ENCODE assay signal across 7 cellular contexts in the genomic region with DNA sequence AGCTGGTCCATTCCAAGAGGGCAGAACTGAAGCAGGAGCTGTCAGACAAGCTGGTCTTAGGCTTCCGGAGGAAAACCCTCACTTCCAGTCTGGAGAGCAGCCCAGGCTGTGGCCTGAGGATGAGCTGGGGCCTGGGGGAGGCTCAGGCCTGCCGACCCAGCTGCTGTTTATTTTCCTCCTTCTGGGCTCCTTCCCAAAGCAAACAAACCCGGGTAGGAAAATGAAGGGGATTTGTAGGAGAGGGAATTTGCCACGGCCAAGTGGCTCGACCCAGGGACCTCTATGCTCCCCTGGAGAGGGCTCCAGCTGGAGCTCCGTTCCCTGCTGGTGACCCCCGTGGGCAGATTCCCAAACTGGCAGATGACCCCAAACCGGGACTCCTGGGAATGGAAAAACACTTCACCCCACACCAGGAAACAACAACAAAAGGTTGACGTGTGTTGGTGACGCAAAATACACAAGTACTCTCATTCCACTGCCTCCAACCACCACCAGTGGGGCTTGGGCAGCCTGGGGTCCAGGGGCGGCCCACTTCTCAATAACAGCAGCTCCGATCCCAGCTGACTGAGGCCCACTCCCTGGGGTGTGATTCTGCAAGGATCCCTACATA. TPM values are rescaled to one million over a fixed set of nuclear protein-coding genes. Genes with fewer than 3 reads are reported as not detected.
DNase-seq lines count a peak whose midpoint lies in the region; ATAC-seq and TF ChIP-seq lines count a peak whose summit lies in the region.

No MANE protein-coding gene starts in this region.

- H3K27ac Mint-ChIP-seq in activated T-helper 17 cell treated with anti-CD3 and anti-CD28 coated beads, Interleukin-2, amount 50 U/mL, for 72 hours, result no peak overlapping the region

- H3K27me3 ChIP-seq in adrenal gland (no peaks in the 10 kb centered on the region), skeletal muscle satellite cell (ENCODE audit: control insufficient read depth, insufficient read depth, low read length) (peaks cover 7% of the 10 kb centered on the region)

- no peaks in the 10 kb centered on the region for H3K36me3 Mint-ChIP-seq in activated T-helper 17 cell treated with anti-CD3 and anti-CD28 coated beads, Interleukin-2, amount 50 U/mL, for 72 hours (ENCODE audit: low read depth)

- peaks cover 17% of the 10 kb centered on the region for H3K27me3 Mint-ChIP-seq in activated T-helper 17 cell treated with anti-CD3 and anti-CD28 coated beads, Interleukin-2, amount 50 U/mL, for 72 hours

- H3K9me3 Mint-ChIP-seq in activated T-helper 17 cell treated with anti-CD3 and anti-CD28 coated beads, Interleukin-2, amount 50 U/mL, for 72 hours, result no peaks in the 10 kb centered on the region

- peak overlapping the region; percentile 27 for H3K9ac ChIP-seq in skeletal muscle satellite cell (ENCODE audit: low read depth, low read length)

- H3K27ac ChIP-seq in adrenal gland, result peak overlapping the region; percentile 46 to 85 (median 74)

- H3K4me1 Mint-ChIP-seq in activated T-helper 17 cell treated with anti-CD3 and anti-CD28 coated beads, Interleukin-2, amount 50 U/mL, for 72 hours, result no peaks in the 10 kb centered on the region

- peak; percentile 91 to 92 for DNase-seq in Kasumi-1 (lab: John Stamatoyannopoulos, UW)
- DNase-seq in adrenal gland, result peak; percentile 63 to 90 (median 75)
- peak; percentile 88 for DNase-seq in left cardiac atrium
- DNase-seq in germinal center (ENCODE audit: low spot score), result no peak
- no peak for DNase-seq in activated T-cell treated with anti-CD3 and anti-CD28 coated beads, Interleukin-2, amount 50 U/mL, for 1 hour

- no peak overlapping the region for H3K4me3 ChIP-seq in adrenal gland
- no peak overlapping the region for H3K4me3 ChIP-seq in skeletal muscle satellite cell (ENCODE audit: low read length)

- no peaks in the 10 kb centered on the region for H3K36me3 ChIP-seq in adrenal gland (replicated peaks in 1 of 2)
- H3K36me3 ChIP-seq in skeletal muscle satellite cell (ENCODE audit: insufficient read depth, low read length), result no peaks in the 10 kb centered on the region

- no peak overlapping the region for H3K4me3 Mint-ChIP-seq in activated T-helper 17 cell treated with anti-CD3 and anti-CD28 coated beads, Interleukin-2, amount 50 U/mL, for 72 hours

- H3K9me3 ChIP-seq in adrenal gland (replicated peaks in 1 of 3), result no peaks in the 10 kb centered on the region
- H3K9me3 ChIP-seq in skeletal muscle satellite cell (replicated peaks; ENCODE audit: low read length), result no peaks in the 10 kb centered on the region

- H3K4me1 ChIP-seq in adrenal gland (replicated peaks in 1 of 2), result peaks cover 4 to 35% of the 10 kb centered on the region in 2 donors
- peaks cover 30% of the 10 kb centered on the region for H3K4me1 ChIP-seq in skeletal muscle satellite cell (ENCODE audit: control insufficient read depth, insufficient read depth, low read length)

- peak overlapping the region; percentile 42 for H3K4me2 ChIP-seq in skeletal muscle satellite cell (ENCODE audit: low read length)

- WGBS in adrenal gland, 4 donors, result 40 to 60% (median 46%) methylated on average over 11 to 12 of the region's 12 CpGs

- ATAC-seq in left cardiac atrium, result peak; percentile 62 to 72
- no peak for ATAC-seq in activated T-helper 17 cell treated with anti-CD3 and anti-CD28 coated beads, Interleukin-2, amount 50 U/mL, for 72 hours (replicated peaks)

- intact Hi-C loops in adrenal gland (cut with DNase I), result no loop called here
- intact Hi-C loops in left cardiac atrium (cut with DNase I), result no loop called here

- TF ChIP-seq CTCF in adrenal gland (IDR thresholded peaks at IDR 0.05), result peak in 3 of 6 experiments; percentile 22 to 36 (median 29)

- peak in 1 of 2 donors; percentile 26 for TF ChIP-seq POLR2A in adrenal gland (IDR thresholded peaks at IDR 0.05)

RNA-seq across cellular contexts. Expression of a gene that starts 8.8 kb away (rescaled TPM):
- total RNA-seq in adrenal gland (10 to 100 TPM; 26.0 to 81.3 (median 39.3) TPM), left cardiac atrium (100 to 1,000 TPM; 117 to 139 TPM)
- 10 to 100 TPM in 2 of 3 donors, 1 to 10 TPM in 1; 4.9 to 27.8 (median 21.1) TPM for polyA plus RNA-seq in adrenal gland
- total RNA-seq in skeletal muscle satellite cell (2012; rRNA removed), result 2.3 and 8.1 TPM in 2 replicates
- under 1 TPM; 0.32 to 0.45 TPM for total RNA-seq in activated T-helper 17 cell treated with anti-CD3 and anti-CD28 coated beads, Interleukin-2, amount 50 U/mL, for 72 hours

RNA-seq across cellular contexts. Expression of a gene that starts 34.1 kb away (rescaled TPM):
- total RNA-seq in adrenal gland, result 10 to 100 TPM; 22.7 to 67.2 (median 33.9) TPM
- 10 to 100 TPM; 12.8 to 19.1 (median 14.1) TPM for polyA plus RNA-seq in adrenal gland
- 10 to 100 TPM; 12.0 to 13.8 TPM for total RNA-seq in left cardiac atrium
- 33.0 and 47.6 TPM in 2 replicates for total RNA-seq in skeletal muscle satellite cell (2012; rRNA removed)
- total RNA-seq in activated T-helper 17 cell treated with anti-CD3 and anti-CD28 coated beads, Interleukin-2, amount 50 U/mL, for 72 hours, result under 1 TPM; 0.64 to 0.89 TPM

RNA-seq across cellular contexts. Expression of a gene that starts 35.1 kb away (rescaled TPM):
- total RNA-seq in adrenal gland (100 to 1,000 TPM in 3 of 8 donors, 10 to 100 TPM in 5; 62.3 to 131 (median 85.1) TPM), left cardiac atrium (10 to 100 TPM; 33.0 to 47.3 TPM)
- polyA plus RNA-seq in adrenal gland, result 100 to 1,000 TPM in 2 of 3 donors, 10 to 100 TPM in 1; 28.4 to 244 (median 157) TPM
- 290 and 339 TPM in 2 replicates for total RNA-seq in skeletal muscle satellite cell (2012; rRNA removed)
- total RNA-seq in activated T-helper 17 cell treated with anti-CD3 and anti-CD28 coated beads, Interleukin-2, amount 50 U/mL, for 72 hours, result under 1 TPM; 0.09 to 0.37 TPM

RNA-seq across cellular contexts. Expression of a gene that starts 43.2 kb away (rescaled TPM):
- total RNA-seq in adrenal gland (1 to 10 TPM in 3 of 8 donors, under 1 TPM in 4, not detected in 1; 0.31 to 2.8 (median 0.65) TPM), left cardiac atrium (not detected)
- polyA plus RNA-seq in adrenal gland, result 1 to 10 TPM in 1 of 3 donors, under 1 TPM in 2; 0.26 to 2.8 (median 0.91) TPM
- not detected in 2 replicates for total RNA-seq in skeletal muscle satellite cell (2012; rRNA removed)
- under 1 TPM; 0.13 to 0.15 TPM for total RNA-seq in activated T-helper 17 cell treated with anti-CD3 and anti-CD28 coated beads, Interleukin-2, amount 50 U/mL, for 72 hours

RNA-seq across cellular contexts. Expression of a gene that starts 58.3 kb away (rescaled TPM):
- total RNA-seq in adrenal gland, result 10 to 100 TPM; 36.2 to 62.9 (median 47.0) TPM
- polyA plus RNA-seq in adrenal gland, result 100 to 1,000 TPM in 1 of 3 donors, 10 to 100 TPM in 2; 51.4 to 121 (median 98.8) TPM
- 10 to 100 TPM; 27.8 to 42.1 TPM for total RNA-seq in left cardiac atrium
- 50.2 and 57.3 TPM in 2 replicates for total RNA-seq in skeletal muscle satellite cell (2012; rRNA removed)
- 10 to 100 TPM; 51.2 to 70.3 TPM for total RNA-seq in activated T-helper 17 cell treated with anti-CD3 and anti-CD28 coated beads, Interleukin-2, amount 50 U/mL, for 72 hours

Comparison
In these comparisons a context has a peak if more than half of its experiments do, and no peak if none do; other contexts are left out.
1. DNase-seq: peak in Kasumi-1 (2 of 2), adrenal gland (7 of 7) and left cardiac atrium (single experiment); none in germinal center (single experiment) and activated T-cell treated with anti-CD3 and anti-CD28 coated beads, Interleukin-2, amount 50 U/mL, for 1 hour (single experiment).
2. RNA of a gene that starts 8.8 kb away (total RNA-seq): 117 to 139 TPM in left cardiac atrium and 26.0 to 81.3 TPM in adrenal gland; 0.32 to 0.45 TPM in activated T-helper 17 cell treated with anti-CD3 and anti-CD28 coated beads, Interleukin-2, amount 50 U/mL, for 72 hours; every median in the first group is over 10 times any median in the second.
3. RNA of a gene that starts 34.1 kb away (total RNA-seq): 22.7 to 67.2 TPM in adrenal gland and 12.0 to 13.8 TPM in left cardiac atrium; 0.64 to 0.89 TPM in activated T-helper 17 cell treated with anti-CD3 and anti-CD28 coated beads, Interleukin-2, amount 50 U/mL, for 72 hours; every median in the first group is over 4 times any median in the second.
4. RNA of a gene that starts 35.1 kb away (total RNA-seq): 62.3 to 131 TPM in adrenal gland and 33.0 to 47.3 TPM in left cardiac atrium; 0.09 to 0.37 TPM in activated T-helper 17 cell treated with anti-CD3 and anti-CD28 coated beads, Interleukin-2, amount 50 U/mL, for 72 hours; every median in the first group is over 10 times any median in the second.